10 cellular contexts compared by ENCODE assay signal in genomic region chr1:18110968-18111367, GRCh38. TPM values are rescaled to one million over a fixed set of nuclear protein-coding genes. Genes with fewer than 3 reads are reported as not detected.
DNase-seq lines count a peak whose midpoint lies in the region; ATAC-seq and TF ChIP-seq lines count a peak whose summit lies in the region.
"Had no signal": no experiment of that assay in that cellular context is flagged by ENCODE, and none has a peak within 500 bp of the region (broad histone marks: within the 10 kb centered on the region; RNA-seq: fewer than 3 reads in every experiment).

No MANE protein-coding gene starts in this region.

- POLR2A ChIA-PET in HEK293 (lab: Yijun Ruan, JAX) (no interaction called here), WTC11 (lab: Charles Lee) (no interaction called here), GM10248 (lab: Yijun Ruan, JAX) (no interaction called here)

- H3K9me3 Mint-ChIP-seq in WTC11, result no peaks in the 10 kb centered on the region

- H3K4me3 ChIP-seq in HEK293 (ENCODE audit: low read depth, low read length) (no peak overlapping the region), iPS DF 6.9 (ENCODE audit: low read length) (peak overlapping the region; percentile 29; the same call in 1 of the 2 replicates)

- no peak overlapping the region for H3K27ac ChIP-seq in HEK293 (ENCODE audit: extremely low read depth, low read depth, low read length)
- no peak overlapping the region for H3K27ac ChIP-seq in iPS DF 6.9 (ENCODE audit: low read length)
- H3K27ac ChIP-seq: VCaP had no signal

- DNase-seq in WTC11 (ENCODE audit: low spot score), result peak; percentile 60
- no peak for DNase-seq in iPS DF 6.9 (ENCODE audit: low read depth, low spot score)
- DNase-seq in stimulated activated CD4-positive, alpha-beta T cell treated with anti-CD3 and anti-CD28 coated beads, Interleukin-4, amount 100 ng/mL, for 1 hour, result peak; percentile 8
- no peak for DNase-seq in MV-4-11 (lab: John Stamatoyannopoulos, UW)
- DNase-seq in GM10248 (ENCODE audit: extremely low spot score), result no peak
- DNase-seq: EL had no signal

- no peaks in the 10 kb centered on the region for H3K9me3 ChIP-seq in HEK293 (ENCODE audit: control insufficient read depth, insufficient read depth, low read depth, low read length)
- no peaks in the 10 kb centered on the region for H3K9me3 ChIP-seq in iPS DF 6.9 (ENCODE audit: control insufficient read depth, insufficient read depth, low read length)

- no peak overlapping the region for H3K27ac Mint-ChIP-seq in WTC11

- ATAC-seq in WTC11 (peak; percentile 18), HG03139 (IDR thresholded peaks at IDR 0.05; ENCODE audit: unreplicated experiment) (no peak)

- H3K36me3 ChIP-seq in HEK293 (ENCODE audit: control insufficient read depth in 2 of 2, insufficient read depth in 1 of 2, low read length in 2 of 2) (no peaks in the 10 kb centered on the region), iPS DF 6.9 (ENCODE audit: control insufficient read depth, insufficient read depth, low read length) (no peaks in the 10 kb centered on the region)

- WGBS in iPS DF 6.9 (ENCODE audit: insufficient coverage, insufficient read length), result no CpG with 5 or more reads among the region's 30 CpGs

- H3K27me3 ChIP-seq in iPS DF 6.9 (ENCODE audit: control insufficient read depth, insufficient read depth, low read length), result peaks cover 15% of the 10 kb centered on the region

- TF ChIP-seq CTCF in HEK293 (tag by site-specific recombination; IDR thresholded peaks at IDR 0.05), result no peak
- no peak for TF ChIP-seq CTCF in WTC11 (IDR thresholded peaks at IDR 0.05)
- no peak for TF ChIP-seq CTCF in GM10248 (IDR thresholded peaks at IDR 0.05; ENCODE audit: control extremely low read depth, extremely low read depth, low read depth, missing control alignments)

- peaks cover 51% of the 10 kb centered on the region for H3K27me3 Mint-ChIP-seq in WTC11 (ENCODE audit: low read depth)

- H3K4me3 Mint-ChIP-seq in WTC11, result peak overlapping the region; percentile 86

- H3K36me3 Mint-ChIP-seq in WTC11, result no peaks in the 10 kb centered on the region

- peaks cover 45% of the 10 kb centered on the region for H3K4me1 Mint-ChIP-seq in WTC11

- no peaks in the 10 kb centered on the region; the same call in 1 of the 2 replicates for H3K4me1 ChIP-seq in HEK293 (ENCODE audit: control insufficient read depth, insufficient read depth, low read length)
- peaks cover 12% of the 10 kb centered on the region for H3K4me1 ChIP-seq in iPS DF 6.9 (ENCODE audit: control insufficient read depth, insufficient read depth, low read length)

- CTCF ChIA-PET in HEK293 (lab: Yijun Ruan, JAX), result interaction anchor here (0.7 kb wide), 2 partner anchors 47 to 126 kb away, joined by 3 read pairs; no protein-coding TSS in a partner anchor
- CTCF ChIA-PET in WTC11 (lab: Charles Lee), result interaction anchor here (1.4 to 1.9 kb wide), 2 partner anchors 10 to 124 kb away, joined by 4 to 6 read pairs; no protein-coding TSS in a partner anchor
- CTCF ChIA-PET in GM10248 (lab: Yijun Ruan, JAX), result interaction anchor here (1.8 kb wide), 1 partner anchor 10 kb away, joined by 4 read pairs; no protein-coding TSS in a partner anchor

TF ChIP-seq in HEK293, 187 proteins besides CTCF, POLR2A, EP300 and RAD21 (continues in another document):
- TF ChIP-seq EGR2 (tag by site-specific recombination; IDR thresholded peaks at IDR 0.05; ENCODE audit: low read depth), result peak; percentile 45; the same call in 1 of the 2 replicates
- TF ChIP-seq GLIS1 (tag by site-specific recombination; IDR thresholded peaks at IDR 0.05), result no peak
- TF ChIP-seq ZIC2 (tag by site-specific recombination; IDR thresholded peaks at IDR 0.05), result 0 out of 2 replicates have a peak, but pooled peaks have one; percentile 12
- peak; percentile 74 for TF ChIP-seq ZFHX2 (tag by site-specific recombination; conservative IDR thresholded peaks at IDR 0.05)
- peak; percentile 50 for TF ChIP-seq SP3 (tag by site-specific recombination; IDR thresholded peaks at IDR 0.05)
- TF ChIP-seq PBX3 (CRISPR knock-in tag; IDR thresholded peaks at IDR 0.05), result no peak
- TF ChIP-seq ZNF747 (tag by site-specific recombination; IDR thresholded peaks at IDR 0.05), result no peak
- TF ChIP-seq ZNF530 (tag by site-specific recombination; IDR thresholded peaks at IDR 0.05; ENCODE audit: low read depth), result no peak
- TF ChIP-seq ZNF510 (tag by site-specific recombination; IDR thresholded peaks at IDR 0.05; ENCODE audit: insufficient replicate concordance), result no peak
- peak; percentile 52; the same call in 1 of the 2 replicates for TF ChIP-seq ZBTB48 (tag by site-specific recombination; IDR thresholded peaks at IDR 0.05)
- peak; percentile 96 for TF ChIP-seq KLF1 (tag by site-specific recombination; IDR thresholded peaks at IDR 0.05)
- TF ChIP-seq ZNF555 (tag by site-specific recombination; conservative IDR thresholded peaks at IDR 0.05), result no peak
- no peak for TF ChIP-seq HIC1 (tag by site-specific recombination; IDR thresholded peaks at IDR 0.05)

TF ChIP-seq in WTC11, 78 proteins besides CTCF, POLR2A, EP300 and RAD21:
- no peak for TF ChIP-seq CBFB (CRISPR knock-in tag; IDR thresholded peaks at IDR 0.05; ENCODE audit: low read depth)
- TF ChIP-seq, protein P1, sequence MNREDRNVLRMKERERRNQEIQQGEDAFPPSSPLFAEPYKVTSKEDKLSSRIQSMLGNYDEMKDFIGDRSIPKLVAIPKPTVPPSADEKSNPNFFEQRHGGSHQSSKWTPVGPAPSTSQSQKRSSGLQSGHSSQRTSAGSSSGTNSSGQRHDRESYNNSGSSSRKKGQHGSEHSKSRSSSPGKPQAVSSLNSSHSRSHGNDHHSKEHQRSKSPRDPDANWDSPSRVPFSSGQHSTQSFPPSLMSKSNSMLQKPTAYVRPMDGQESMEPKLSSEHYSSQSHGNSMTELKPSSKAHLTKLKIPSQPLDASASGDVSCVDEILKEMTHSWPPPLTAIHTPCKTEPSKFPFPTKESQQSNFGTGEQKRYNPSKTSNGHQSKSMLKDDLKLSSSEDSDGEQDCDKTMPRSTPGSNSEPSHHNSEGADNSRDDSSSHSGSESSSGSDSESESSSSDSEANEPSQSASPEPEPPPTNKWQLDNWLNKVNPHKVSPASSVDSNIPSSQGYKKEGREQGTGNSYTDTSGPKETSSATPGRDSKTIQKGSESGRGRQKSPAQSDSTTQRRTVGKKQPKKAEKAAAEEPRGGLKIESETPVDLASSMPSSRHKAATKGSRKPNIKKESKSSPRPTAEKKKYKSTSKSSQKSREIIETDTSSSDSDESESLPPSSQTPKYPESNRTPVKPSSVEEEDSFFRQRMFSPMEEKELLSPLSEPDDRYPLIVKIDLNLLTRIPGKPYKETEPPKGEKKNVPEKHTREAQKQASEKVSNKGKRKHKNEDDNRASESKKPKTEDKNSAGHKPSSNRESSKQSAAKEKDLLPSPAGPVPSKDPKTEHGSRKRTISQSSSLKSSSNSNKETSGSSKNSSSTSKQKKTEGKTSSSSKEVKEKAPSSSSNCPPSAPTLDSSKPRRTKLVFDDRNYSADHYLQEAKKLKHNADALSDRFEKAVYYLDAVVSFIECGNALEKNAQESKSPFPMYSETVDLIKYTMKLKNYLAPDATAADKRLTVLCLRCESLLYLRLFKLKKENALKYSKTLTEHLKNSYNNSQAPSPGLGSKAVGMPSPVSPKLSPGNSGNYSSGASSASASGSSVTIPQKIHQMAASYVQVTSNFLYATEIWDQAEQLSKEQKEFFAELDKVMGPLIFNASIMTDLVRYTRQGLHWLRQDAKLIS (CRISPR knock-in tag; IDR thresholded peaks at IDR 0.05; ENCODE audit: borderline replicate concordance), result no peak
- no peak for TF ChIP-seq ZNF416 (CRISPR knock-in tag; IDR thresholded peaks at IDR 0.05)
- no peak for TF ChIP-seq TEAD1 (CRISPR knock-in tag; IDR thresholded peaks at IDR 0.05)
- no peak for TF ChIP-seq CREB1 (CRISPR knock-in tag; IDR thresholded peaks at IDR 0.05)
- no peak for TF ChIP-seq PRRX2 (CRISPR knock-in tag; IDR thresholded peaks at IDR 0.05)
- no peak for TF ChIP-seq ELF4 (CRISPR knock-in tag; IDR thresholded peaks at IDR 0.05; ENCODE audit: low read depth)
- TF ChIP-seq ZNF121 (CRISPR knock-in tag; IDR thresholded peaks at IDR 0.05), result no peak
- no peak for TF ChIP-seq MYBL2 (CRISPR knock-in tag; IDR thresholded peaks at IDR 0.05)
- TF ChIP-seq TEAD4 (CRISPR knock-in tag; IDR thresholded peaks at IDR 0.05), result no peak
- no peak for TF ChIP-seq FOXP1 (CRISPR knock-in tag; IDR thresholded peaks at IDR 0.05; ENCODE audit: borderline replicate concordance)
- TF ChIP-seq, protein P2, sequence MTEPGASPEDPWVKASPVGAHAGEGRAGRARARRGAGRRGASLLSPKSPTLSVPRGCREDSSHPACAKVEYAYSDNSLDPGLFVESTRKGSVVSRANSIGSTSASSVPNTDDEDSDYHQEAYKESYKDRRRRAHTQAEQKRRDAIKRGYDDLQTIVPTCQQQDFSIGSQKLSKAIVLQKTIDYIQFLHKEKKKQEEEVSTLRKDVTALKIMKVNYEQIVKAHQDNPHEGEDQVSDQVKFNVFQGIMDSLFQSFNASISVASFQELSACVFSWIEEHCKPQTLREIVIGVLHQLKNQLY (CRISPR knock-in tag; IDR thresholded peaks at IDR 0.05), result no peak
- TF ChIP-seq, protein P3, sequence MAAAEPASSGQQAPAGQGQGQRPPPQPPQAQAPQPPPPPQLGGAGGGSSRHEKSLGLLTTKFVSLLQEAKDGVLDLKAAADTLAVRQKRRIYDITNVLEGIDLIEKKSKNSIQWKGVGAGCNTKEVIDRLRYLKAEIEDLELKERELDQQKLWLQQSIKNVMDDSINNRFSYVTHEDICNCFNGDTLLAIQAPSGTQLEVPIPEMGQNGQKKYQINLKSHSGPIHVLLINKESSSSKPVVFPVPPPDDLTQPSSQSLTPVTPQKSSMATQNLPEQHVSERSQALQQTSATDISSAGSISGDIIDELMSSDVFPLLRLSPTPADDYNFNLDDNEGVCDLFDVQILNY (CRISPR knock-in tag; IDR thresholded peaks at IDR 0.05), result no peak
- TF ChIP-seq ZNF317 (CRISPR knock-in tag; IDR thresholded peaks at IDR 0.05; ENCODE audit: borderline replicate concordance, low read depth), result no peak

RNA-seq across cellular contexts. Expression of gene IGSF21, which starts 3.4 kb away (rescaled TPM):
- 28.0 to 30.5 TPM (median 28.5 TPM) in 3 replicates for total RNA-seq in WTC11 (2021)
- total RNA-seq: LHCN-M2 had no signal

Comparison
In these comparisons a context has a peak if more than half of its experiments do, and no peak if none do; other contexts are left out.
1. DNase-seq: peak in WTC11 (single experiment) and stimulated activated CD4-positive, alpha-beta T cell treated with anti-CD3 and anti-CD28 coated beads, Interleukin-4, amount 100 ng/mL, for 1 hour (single experiment); none in iPS DF 6.9 (single experiment), MV-4-11 (single experiment) and GM10248 (single experiment).